In the genomic region with DNA sequence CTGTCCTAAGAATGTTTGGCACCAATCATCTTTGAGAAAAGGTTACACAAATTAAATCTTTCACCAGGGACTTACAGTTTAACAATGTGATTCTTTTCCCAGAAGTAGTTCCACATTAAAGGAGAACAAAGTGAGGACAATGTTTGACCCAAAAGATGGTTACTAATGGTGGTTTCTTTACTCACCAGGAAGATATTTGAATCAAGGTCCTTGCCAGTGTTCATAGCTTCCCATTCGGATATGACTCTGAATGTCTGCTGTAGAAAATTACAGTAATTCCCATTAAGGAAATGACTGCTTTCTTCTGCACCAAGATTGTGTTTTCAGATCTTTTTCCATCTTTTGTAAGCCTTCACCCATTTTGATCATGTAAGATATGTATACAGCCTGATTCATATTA, we compare ENCODE assay signal across 1 cellular context.
TF ChIP-seq lines count a peak whose summit lies in the region.

No MANE protein-coding gene starts in this region.

TF ChIP-seq in IMR-90, 13 proteins besides CTCF, POLR2A, EP300 and RAD21 (continued from another document):
- TF ChIP-seq, protein P1, sequence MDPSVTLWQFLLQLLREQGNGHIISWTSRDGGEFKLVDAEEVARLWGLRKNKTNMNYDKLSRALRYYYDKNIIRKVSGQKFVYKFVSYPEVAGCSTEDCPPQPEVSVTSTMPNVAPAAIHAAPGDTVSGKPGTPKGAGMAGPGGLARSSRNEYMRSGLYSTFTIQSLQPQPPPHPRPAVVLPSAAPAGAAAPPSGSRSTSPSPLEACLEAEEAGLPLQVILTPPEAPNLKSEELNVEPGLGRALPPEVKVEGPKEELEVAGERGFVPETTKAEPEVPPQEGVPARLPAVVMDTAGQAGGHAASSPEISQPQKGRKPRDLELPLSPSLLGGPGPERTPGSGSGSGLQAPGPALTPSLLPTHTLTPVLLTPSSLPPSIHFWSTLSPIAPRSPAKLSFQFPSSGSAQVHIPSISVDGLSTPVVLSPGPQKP (IDR thresholded peaks at IDR 0.05; ENCODE audit: borderline replicate concordance, low read depth, low read length): no peak
